Comparison of ENCODE assay signal across 1 cellular context in genomic region chr17:81440511-81441244, GRCh38.
TF ChIP-seq lines count a peak whose summit lies in the region.

No MANE protein-coding gene starts in this region.

TF ChIP-seq in K562, 482 proteins besides CTCF, POLR2A, EP300 and RAD21 (continued from another document):
- TF ChIP-seq, protein P1, sequence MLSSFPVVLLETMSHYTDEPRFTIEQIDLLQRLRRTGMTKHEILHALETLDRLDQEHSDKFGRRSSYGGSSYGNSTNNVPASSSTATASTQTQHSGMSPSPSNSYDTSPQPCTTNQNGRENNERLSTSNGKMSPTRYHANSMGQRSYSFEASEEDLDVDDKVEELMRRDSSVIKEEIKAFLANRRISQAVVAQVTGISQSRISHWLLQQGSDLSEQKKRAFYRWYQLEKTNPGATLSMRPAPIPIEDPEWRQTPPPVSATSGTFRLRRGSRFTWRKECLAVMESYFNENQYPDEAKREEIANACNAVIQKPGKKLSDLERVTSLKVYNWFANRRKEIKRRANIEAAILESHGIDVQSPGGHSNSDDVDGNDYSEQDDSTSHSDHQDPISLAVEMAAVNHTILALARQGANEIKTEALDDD (IDR thresholded peaks at IDR 0.05): no peak
- TF ChIP-seq MITF (IDR thresholded peaks at IDR 0.05) (no peak), TAF7 (tag; IDR thresholded peaks at IDR 0.05) (no peak), NFIC (IDR thresholded peaks at IDR 0.05) (peak; percentile 70), ZBTB33 (CRISPR knock-in tag; IDR thresholded peaks at IDR 0.05) (peak; percentile 63; the same call in 1 of the 2 replicates), COPS2 (conservative IDR thresholded peaks at IDR 0.05) (no peak), SMARCA5 (IDR thresholded peaks at IDR 0.05) (no peak), ZBTB7A (IDR thresholded peaks at IDR 0.05; ENCODE audit: borderline replicate concordance, control insufficient read depth, low read depth, low read length) (peak; percentile 92), CAMTA2 (CRISPR knock-in tag; conservative IDR thresholded peaks at IDR 0.05) (no peak), PTBP1 (IDR thresholded peaks at IDR 0.05; ENCODE audit: low read depth, low read length) (no peak), SMC3 (conservative IDR thresholded peaks at IDR 0.05; ENCODE audit: insufficient read depth, low read depth, low read length) (0 out of 2 replicates have a peak, but pooled peaks have one; percentile 17)
